In genomic region chr2:20378891-20379519, GRCh38 we compare ENCODE assay signal across 8 cellular contexts. TPM values are rescaled to one million over a fixed set of nuclear protein-coding genes. Genes with fewer than 3 reads are reported as not detected.
A peak's percentile ranks its signal among the peaks of the same experiment; 100 is the strongest.
DNase-seq lines count a peak whose midpoint lies in the region; ATAC-seq and TF ChIP-seq lines count a peak whose summit lies in the region.

No MANE protein-coding gene starts in this region.

- no peaks in the 10 kb centered on the region for H3K27me3 ChIP-seq in mammary epithelial cell (ENCODE audit: insufficient read depth, low read length)
- H3K27me3 ChIP-seq in spleen (replicated peaks in 1 of 7), result no peaks in the 10 kb centered on the region

- no peak overlapping the region for H3K27ac ChIP-seq in mammary epithelial cell (ENCODE audit: insufficient read depth, low read depth, low read length)
- H3K27ac ChIP-seq in spleen, result peak overlapping the region in 1 of 8 donors; percentile 1

- TF ChIP-seq CTCF in mammary epithelial cell (conservative IDR thresholded peaks at IDR 0.05 in 1 of 2, IDR thresholded peaks at IDR 0.05 in 1 of 2; ENCODE audit: extremely low read depth in 1 of 2, insufficient read depth in 1 of 2, low read depth in 1 of 2, low read length in 2 of 2), result peak; percentile 53 to 79
- peak; percentile 30 to 82 (median 65) for TF ChIP-seq CTCF in spleen (IDR thresholded peaks at IDR 0.05 in 8 of 11, conservative IDR thresholded peaks at IDR 0.05 in 3 of 11)

- H4K20me1 ChIP-seq in mammary epithelial cell (ENCODE audit: insufficient read depth, low read length), result no peaks in the 10 kb centered on the region

- no TSS peak for BruUV-seq in mammary epithelial cell (replicated peaks; lab: Mats Ljungman, UMichigan)

- no peak overlapping the region for H3K9ac ChIP-seq in mammary epithelial cell (ENCODE audit: insufficient read depth, low read length)

- H3K4me2 ChIP-seq in mammary epithelial cell (ENCODE audit: insufficient read depth, low read depth, low read length), result no peak overlapping the region

- H3K36me3 ChIP-seq in mammary epithelial cell (ENCODE audit: insufficient read depth, low read length), result no peaks in the 10 kb centered on the region
- H3K36me3 ChIP-seq in spleen, result no peaks in the 10 kb centered on the region

- TF ChIP-seq POLR2A in spleen (IDR thresholded peaks at IDR 0.05), result no peak

- WGBS in mammary epithelial cell (ENCODE audit: low coverage, missing lambda C conversion rate), result 18% methylated on average over 11 of the region's 13 CpGs
- 42 to 66% (median 57%) methylated on average over 13 of the region's 13 CpGs for WGBS in spleen, 5 donors

- H3K9me3 ChIP-seq in mammary epithelial cell (replicated peaks; ENCODE audit: insufficient read depth, low read length), result no peaks in the 10 kb centered on the region
- no peaks in the 10 kb centered on the region for H3K9me3 ChIP-seq in spleen

- H3K4me3 ChIP-seq in mammary epithelial cell (replicated peaks in 1 of 3; ENCODE audit: insufficient read depth in 1 of 3, low read depth in 2 of 3, low read length in 3 of 3), result no peak overlapping the region
- no peak overlapping the region for H3K4me3 ChIP-seq in spleen

- H2AFZ ChIP-seq in mammary epithelial cell (ENCODE audit: low read depth, low read length), result peak overlapping the region; percentile 83

- in situ Hi-C loops in mammary epithelial cell (cut with MboI; ENCODE audit: low sequenced_read_pairs in 2 of 2), result no loop called here

- intact Hi-C loops in mammary epithelial cell (cut with micrococcal nuclease), result no loop called here
- intact Hi-C loops in spleen (cut with DNase I; ENCODE audit: low total_unique reads), result no loop called here

- DNase-seq in NCI-H345 (lab: John Stamatoyannopoulos, UW) (peak; percentile 34), NCI-H345 treated with DMSO at 0.1 percent for 48 hours (lab: John Stamatoyannopoulos, UW; ENCODE audit: unreplicated experiment) (no peak), NCI-H226 (peak; percentile 66), mammary epithelial cell (peak; percentile 74), islet precursor cell (peak; percentile 91), spleen (peak; percentile 85)

- CTCF ChIA-PET in mammary epithelial cell (lab: Charles Lee; ENCODE audit: low non-redundant PET), result interaction anchor here (0.6 to 0.7 kb wide), 3 partner anchors 8 to 285 kb away, joined by 3 read pairs; no protein-coding TSS in a partner anchor

- dilution Hi-C loops in mammary epithelial cell (cut with HindIII; ENCODE audit: low sequenced_read_pairs), result no loop called here

- no peak for ATAC-seq in activated CD4-positive, CD25-positive, alpha-beta regulatory T cell treated with anti-CD3 and anti-CD28 coated beads, Interleukin-2, amount 50 U/mL, for 24 hours
- ATAC-seq in HG02870 (IDR thresholded peaks at IDR 0.05; ENCODE audit: unreplicated experiment), result no peak

- H3K4me1 ChIP-seq in mammary epithelial cell (ENCODE audit: insufficient read depth, low read length) (peaks cover 3% of the 10 kb centered on the region), spleen (no peaks in the 10 kb centered on the region)

- H3K79me2 ChIP-seq in mammary epithelial cell (ENCODE audit: insufficient read depth, low read length), result no peaks in the 10 kb centered on the region

RNA-seq across cellular contexts. Expression of gene PUM2, which starts 28.4 kb away (rescaled TPM):
- total RNA-seq in mammary epithelial cell (10 to 100 TPM; 50.7 to 60.8 TPM), spleen (100 to 1,000 TPM in 4 of 7 donors, 10 to 100 TPM in 3; 82.5 to 137 (median 122) TPM)
- polyA plus RNA-seq in mammary epithelial cell (28.5 TPM), spleen (10 to 100 TPM; 29.2 to 35.9 (median 30.1) TPM)
- 48.0 TPM for polyA minus RNA-seq in mammary epithelial cell
